8 cellular contexts compared by ENCODE assay signal in the genomic region with DNA sequence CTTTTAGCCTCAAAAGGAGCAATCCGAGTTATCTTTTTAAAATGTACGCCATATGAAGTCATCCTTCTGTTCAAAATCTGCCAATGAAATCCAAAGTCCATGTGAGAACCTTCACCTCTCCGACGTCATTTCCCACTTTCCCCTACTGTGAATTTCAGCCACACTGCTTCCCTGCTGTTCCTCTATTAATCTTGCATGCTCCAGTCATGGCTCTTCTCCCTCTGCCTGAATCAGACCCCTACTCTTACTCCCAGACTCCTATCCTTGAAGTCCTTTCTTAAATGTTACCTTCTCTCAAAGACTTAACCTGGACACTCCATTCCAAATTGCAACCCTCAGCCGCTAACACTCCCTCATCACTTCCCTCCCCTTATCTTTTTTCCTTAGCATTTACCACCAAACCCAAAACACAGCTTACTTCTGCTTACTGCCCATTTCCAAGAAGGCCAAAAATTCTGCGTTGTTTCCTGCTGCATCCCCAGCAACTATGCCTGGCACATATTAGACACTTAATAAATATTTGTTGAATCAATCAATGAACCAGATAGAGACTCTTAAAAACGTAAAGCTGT. TPM values are rescaled to one million over a fixed set of nuclear protein-coding genes. Genes with fewer than 3 reads are reported as not detected.
DNase-seq lines count a peak whose midpoint lies in the region; ATAC-seq and TF ChIP-seq lines count a peak whose summit lies in the region.

No MANE protein-coding gene starts in this region.

- DNase-seq in DMS114 treated with DMSO at 0.1 percent for 48 hours (lab: John Stamatoyannopoulos, UW; ENCODE audit: unreplicated experiment): peak; percentile 8
- peak; percentile 76 for DNase-seq in astrocyte of the cerebellum (ENCODE audit: low read depth)
- DNase-seq in lower leg skin (ENCODE audit: low spot score in 2 of 2): no peak
- no peak for DNase-seq in upper lobe of right lung
- no peak for DNase-seq in stimulated activated naive CD4-positive, alpha-beta T cell (lab: John Stamatoyannopoulos, UW)

- H3K4me3 ChIP-seq in Loucy (ENCODE audit: low read length, poor library complexity, severe bottlenecking) (peak overlapping the region; percentile 99), astrocyte of the cerebellum (ENCODE audit: low read depth, low read length) (peak overlapping the region; percentile 57), lower leg skin (ENCODE audit: low read depth, poor library complexity, severe bottlenecking) (peak overlapping the region; percentile 100), upper lobe of right lung (peak overlapping the region; percentile 94)

- H4K20me1 ChIP-seq in Loucy (ENCODE audit: insufficient read depth, low read length, poor library complexity, severe bottlenecking): peaks cover 36% of the 10 kb centered on the region

- 56 to 59% methylated on average over 7 of the region's 7 CpGs for WGBS in lower leg skin, 2 donors

- peak overlapping the region; percentile 94 for H3K9ac ChIP-seq in Loucy (ENCODE audit: low read depth, low read length, poor library complexity, severe bottlenecking)

- no peaks in the 10 kb centered on the region for H3K9me3 ChIP-seq in Loucy (ENCODE audit: insufficient read depth, low read depth, low read length)
- no peaks in the 10 kb centered on the region for H3K9me3 ChIP-seq in upper lobe of right lung

- no peak overlapping the region for H3K27ac ChIP-seq in upper lobe of right lung

- H3K4me1 ChIP-seq in Loucy (ENCODE audit: insufficient read depth, low read length, poor library complexity, severe bottlenecking): peaks cover 29% of the 10 kb centered on the region
- H3K4me1 ChIP-seq in upper lobe of right lung: peaks cover 31% of the 10 kb centered on the region

- H3K79me2 ChIP-seq in Loucy (ENCODE audit: insufficient read depth, low read length): peaks cover 42% of the 10 kb centered on the region

- intact Hi-C loops in lower leg skin (cut with DNase I; ENCODE audit: low total_unique reads): no loop called here
- intact Hi-C loops in upper lobe of right lung (cut with DNase I): no loop called here

- H2AFZ ChIP-seq in Loucy (ENCODE audit: low read length): peak overlapping the region; percentile 90; the same call in 1 of the 2 replicates

- TF ChIP-seq CTCF in Loucy (conservative IDR thresholded peaks at IDR 0.05; ENCODE audit: low read length) (no peak), astrocyte of the cerebellum (IDR thresholded peaks at IDR 0.05; ENCODE audit: low read depth, low read length, missing control alignments) (no peak), lower leg skin (IDR thresholded peaks at IDR 0.05) (no peak), upper lobe of right lung (IDR thresholded peaks at IDR 0.05) (no peak)

- in situ Hi-C loops in astrocyte of the cerebellum (cut with HindIII; ENCODE audit: low sequenced_read_pairs): no loop called here

- no peak for TF ChIP-seq POLR2A in lower leg skin (IDR thresholded peaks at IDR 0.05)

- ATAC-seq in upper lobe of right lung (no peak), GM18502 (IDR thresholded peaks at IDR 0.05; ENCODE audit: poor library complexity, unreplicated experiment) (no peak), HG02973 (IDR thresholded peaks at IDR 0.05; ENCODE audit: unreplicated experiment) (no peak)

- H3K9me2 ChIP-seq in Loucy (replicated peaks; ENCODE audit: low read depth, low read length): no peaks in the 10 kb centered on the region

- peak overlapping the region; percentile 82 for H3K4me2 ChIP-seq in Loucy (ENCODE audit: low read depth, low read length, poor library complexity, severe bottlenecking)

- H3K27me3 ChIP-seq in Loucy (ENCODE audit: insufficient read depth, low read length, poor library complexity, severe bottlenecking): peaks cover 16% of the 10 kb centered on the region
- no peaks in the 10 kb centered on the region for H3K27me3 ChIP-seq in upper lobe of right lung

- H3K36me3 ChIP-seq in Loucy (ENCODE audit: insufficient read depth, low read length) (peaks cover 27% of the 10 kb centered on the region), upper lobe of right lung (peaks cover 28% of the 10 kb centered on the region)

- peaks cover 4% of the 10 kb centered on the region; the same call in 1 of the 2 replicates for H3F3A ChIP-seq in Loucy (ENCODE audit: low read depth)

RNA-seq across cellular contexts. Expression of a gene that starts 1.2 kb away (rescaled TPM):
- 10 to 100 TPM in 2 of 4 donors, 1 to 10 TPM in 2; 6.6 to 10.5 (median 9.0) TPM for total RNA-seq in lower leg skin
- 8.4 TPM for total RNA-seq in upper lobe of right lung

RNA-seq across cellular contexts. Expression of a gene that starts 1.3 kb away (rescaled TPM):
- total RNA-seq in lower leg skin (1,000 to 10,000 TPM; 2,087 to 2,833 (median 2,394) TPM), upper lobe of right lung (1,404 TPM)

RNA-seq across cellular contexts. Expression of a gene that starts 29.5 kb away (rescaled TPM):
- total RNA-seq in lower leg skin (10 to 100 TPM; 35.4 to 52.1 (median 42.1) TPM), upper lobe of right lung (62.1 TPM)

Comparison
In these comparisons a context has a peak if more than half of its experiments do, and no peak if none do; other contexts are left out.
1. DNase-seq: peak in DMS114 treated with DMSO at 0.1 percent for 48 hours (single experiment) and astrocyte of the cerebellum (single experiment); none in lower leg skin (0 of 2), upper lobe of right lung (single experiment) and stimulated activated naive CD4-positive, alpha-beta T cell (0 of 6).
2. Peak in every context shown above with its lines, with median percentiles within 50 percentile points of each other: H3K4me3 ChIP-seq.